17 cellular contexts compared by ENCODE assay signal in genomic region chr5:116764941-116765340, GRCh38.
DNase-seq lines count a peak whose midpoint lies in the region; ATAC-seq, FAIRE-seq and TF ChIP-seq lines count a peak whose summit lies in the region.
"Had no signal": no experiment of that assay in that cellular context is flagged by ENCODE, and none has a peak within 500 bp of the region (broad histone marks: within the 10 kb centered on the region; RNA-seq: fewer than 3 reads in every experiment).

No MANE protein-coding gene starts in this region.

- intact Hi-C loops in MCF 10A (cut with micrococcal nuclease): loop anchor here (5.0 kb wide), 1 partner anchor 183 kb away; no protein-coding TSS in a partner anchor
- intact Hi-C loops in breast epithelium (cut with DNase I; ENCODE audit: low total_unique reads): no loop called here
- intact Hi-C loops in GM12878 (cut with micrococcal nuclease; ENCODE audit: unreplicated experiment): loop anchor here (1.0 to 5.0 kb wide), 6 partner anchors 56 to 188 kb away; no protein-coding TSS in a partner anchor

- DNase-seq in MCF 10A (ENCODE audit: unreplicated experiment) (no peak), breast epithelium (ENCODE audit: low spot score in 2 of 2) (no peak), GM12878 (ENCODE audit: low read depth, low spot score) (peak; percentile 59), trophoblast cell (peak in 1 of 2 donors; percentile 70), activated gamma-delta T cell (lab: John Stamatoyannopoulos, UW) (no peak), activated gamma-delta T cell treated with Interleukin-2 at 50 U/mL for 16 hours (no peak)
- DNase-seq: 8988T, Caco-2, DMS153, EL, NCI-H1105, NCI-H2081 treated with DMSO at 0.1 percent for 48 hours, NCI-H774, SK-N-SH had no signal

- ATAC-seq in GM21786 (IDR thresholded peaks at IDR 0.05; ENCODE audit: unreplicated experiment): peak; percentile 19
- ATAC-seq in GM12878: peak; percentile 59
- no peak for ATAC-seq in HG02938 (IDR thresholded peaks at IDR 0.05; ENCODE audit: unreplicated experiment)

- H3K4me3 ChIP-seq in breast epithelium (no peak overlapping the region), GM12878 (peak overlapping the region; percentile 43), trophoblast cell (ENCODE audit: low read depth, low read length) (no peak overlapping the region)

- no peak overlapping the region for H2BK5ac ChIP-seq in trophoblast cell (ENCODE audit: low read depth, low read length, poor library complexity)

- H3K27ac Mint-ChIP-seq in MCF 10A (ENCODE audit: low read depth, unreplicated experiment): peak overlapping the region; percentile 89
- H3K27ac Mint-ChIP-seq: B cell had no signal

- H3K9me3 ChIP-seq in breast epithelium (no peaks in the 10 kb centered on the region), GM12878 (replicated peaks; ENCODE audit: control insufficient read depth, insufficient read depth, low read length) (peaks cover 5% of the 10 kb centered on the region; the same call in 2 of the 3 replicates), trophoblast cell (ENCODE audit: insufficient read depth, low read depth, low read length) (no peaks in the 10 kb centered on the region)
- H3K9me3 ChIP-seq: Caco-2, SK-N-SH had no signal

- no peak overlapping the region for H3K4ac ChIP-seq in trophoblast cell (ENCODE audit: low read depth, low read length)

- peak overlapping the region; percentile 18 for H2AFZ ChIP-seq in GM12878 (ENCODE audit: control insufficient read depth, low read depth, low read length)
- no peak overlapping the region for H2AFZ ChIP-seq in trophoblast cell (ENCODE audit: insufficient read depth, low read length, poor library complexity)

- no peak overlapping the region for H2AK5ac ChIP-seq in trophoblast cell (ENCODE audit: low read length)

- no peak overlapping the region for H3K4me3 Mint-ChIP-seq in MCF 10A (ENCODE audit: unreplicated experiment)
- H3K4me3 Mint-ChIP-seq: B cell had no signal

- H3K27me3 ChIP-seq in breast epithelium: no peaks in the 10 kb centered on the region
- H3K27me3 ChIP-seq in GM12878 (replicated peaks in 1 of 2; ENCODE audit: control insufficient read depth in 2 of 2, insufficient read depth in 2 of 2, low read length in 1 of 2): no peaks in the 10 kb centered on the region
- H3K27me3 ChIP-seq in trophoblast cell (ENCODE audit: insufficient read depth, low read length): no peaks in the 10 kb centered on the region

- H3K23ac ChIP-seq in trophoblast cell (ENCODE audit: low read length): no peak overlapping the region

- H4K12ac ChIP-seq in trophoblast cell (ENCODE audit: low read depth, low read length): no peak overlapping the region

- TF ChIP-seq CTCF in MCF 10A (IDR thresholded peaks at IDR 0.05; ENCODE audit: unreplicated experiment) (no peak), breast epithelium (IDR thresholded peaks at IDR 0.05) (no peak), GM12878 (IDR thresholded peaks at IDR 0.05 in 2 of 3, conservative IDR thresholded peaks at IDR 0.05 in 1 of 3; ENCODE audit: control insufficient read depth in 2 of 3, extremely low read depth in 1 of 3, insufficient read depth in 1 of 3, low read depth in 3 of 3, low read length in 3 of 3) (no peak)

- CTCF ChIA-PET in MCF 10A (lab: Yijun Ruan, JAX): interaction anchor here (0.7 to 1.1 kb wide), 2 partner anchors 29 to 119 kb away, joined by 3 read pairs; no protein-coding TSS in a partner anchor
- CTCF ChIA-PET in GM12878 (lab: Yijun Ruan, JAX): interaction anchor here (0.8 to 4.2 kb wide), 14 partner anchors 61 to 628 kb away, joined by 3 to 52 read pairs (median 3); partner anchors contain the start of gene SEMA6A

- H4K91ac ChIP-seq in trophoblast cell (ENCODE audit: low read depth, low read length): peak overlapping the region; percentile 74

- no peaks in the 10 kb centered on the region for H3K36me3 Mint-ChIP-seq in MCF 10A (ENCODE audit: insufficient read depth, unreplicated experiment)

- no peak overlapping the region for H4K8ac ChIP-seq in trophoblast cell (ENCODE audit: low read depth, low read length)

- H3K79me1 ChIP-seq in trophoblast cell (ENCODE audit: low read length): peaks cover 12% of the 10 kb centered on the region

- TF ChIP-seq POLR2A in breast epithelium (IDR thresholded peaks at IDR 0.05) (no peak), GM12878 (IDR thresholded peaks at IDR 0.05; ENCODE audit: low read depth, low read length) (0 out of 2 replicates have a peak, but pooled peaks have one; percentile 25)

- H3K79me2 ChIP-seq in GM12878 (ENCODE audit: control insufficient read depth, insufficient read depth, low read length) (no peaks in the 10 kb centered on the region), trophoblast cell (ENCODE audit: control insufficient read depth, insufficient read depth, low read length, poor library complexity) (peaks cover 2% of the 10 kb centered on the region)

- no TSS peak for BruUV-seq in MCF 10A (replicated peaks; lab: Mats Ljungman, UMichigan)
- BruUV-seq in GM12878 (replicated peaks; lab: Mats Ljungman, UMichigan): no TSS peak

- H3K4me1 Mint-ChIP-seq in MCF 10A (ENCODE audit: insufficient read depth, unreplicated experiment): peaks cover 25% of the 10 kb centered on the region
- H3K4me1 Mint-ChIP-seq: B cell had no signal

- WGBS in GM12878 (ENCODE audit: insufficient coverage, insufficient replicate concordance, low lambda C conversion rate, missing lambda C conversion rate): 38% methylated on average over 1 of the region's 2 CpGs
- WGBS in trophoblast cell (ENCODE audit: extremely low coverage, insufficient coverage, insufficient read length): no CpG with 5 or more reads among the region's 2 CpGs

- in situ Hi-C loops in GM12878 (cut with MboI): loop anchor here (5.0 kb wide), 1 partner anchor 188 kb away; no protein-coding TSS in a partner anchor

- H3K9me3 Mint-ChIP-seq in MCF 10A (ENCODE audit: unreplicated experiment): no peaks in the 10 kb centered on the region

- no peaks in the 10 kb centered on the region for H3K27me3 Mint-ChIP-seq in MCF 10A (ENCODE audit: insufficient read depth, unreplicated experiment)

- RAD21 ChIA-PET in GM12878 (lab: Charles Lee; ENCODE audit: unreplicated experiment): interaction anchor here (1.0 to 6.8 kb wide), 32 partner anchors 8 to 687 kb away, joined by 3 to 217 read pairs (median 10); partner anchors contain the start of gene SEMA6A

- SMC1A ChIA-PET in GM12878 (lab: Charles Lee; ENCODE audit: uncharacterized antibody, unreplicated experiment): interaction anchor here (0.6 to 8.1 kb wide), 29 partner anchors 14 to 228 kb away, joined by 3 to 133 read pairs (median 7); partner anchors contain the start of gene SEMA6A

- H3K27ac ChIP-seq in breast epithelium (peak overlapping the region in 1 of 2 donors; percentile 15), GM12878 (ENCODE audit: control insufficient read depth, insufficient read depth) (peak overlapping the region; percentile 66), trophoblast cell (ENCODE audit: low read depth, low read length) (no peak overlapping the region)

- H3K14ac ChIP-seq in trophoblast cell (ENCODE audit: low read length): no peak overlapping the region

- POLR2A ChIA-PET in MCF 10A (lab: Yijun Ruan, JAX) (interaction anchor here (1.8 to 2.6 kb wide), 4 partner anchors 8 to 189 kb away, joined by 6 to 15 read pairs (median 10); partner anchors contain the start of gene SEMA6A), GM12878 (lab: Charles Lee) (interaction anchor here (0.6 to 4.3 kb wide), 13 partner anchors 51 to 188 kb away, joined by 3 to 54 read pairs (median 5); partner anchors contain the start of gene SEMA6A)

- no peak for FAIRE-seq in GM12878 (lab: Jason Lieb, UNC)

- TF ChIP-seq RAD21 in GM12878 (IDR thresholded peaks at IDR 0.05; ENCODE audit: insufficient read depth, low read depth, low read length): no peak

- H2BK12ac ChIP-seq in trophoblast cell (ENCODE audit: low read length): no peak overlapping the region

- H3K4me2 ChIP-seq in GM12878 (ENCODE audit: control insufficient read depth, insufficient read depth) (peak overlapping the region; percentile 79), trophoblast cell (ENCODE audit: low read length) (no peak overlapping the region)
- H3K4me2 ChIP-seq: SK-N-SH had no signal

- H3K18ac ChIP-seq in trophoblast cell (ENCODE audit: low read length): no peak overlapping the region

- TF ChIP-seq EP300 in GM12878 (IDR thresholded peaks at IDR 0.05; ENCODE audit: borderline replicate concordance in 1 of 2, control insufficient read depth in 1 of 2, low read depth in 2 of 2, low read length in 2 of 2): no peak; a peak in 1 of 4 replicates

- H2BK120ac ChIP-seq in trophoblast cell (ENCODE audit: insufficient read depth, low read length, poor library complexity): no peak overlapping the region

- no peaks in the 10 kb centered on the region for H3K4me1 ChIP-seq in breast epithelium
- peaks cover 30% of the 10 kb centered on the region for H3K4me1 ChIP-seq in GM12878 (ENCODE audit: control insufficient read depth, insufficient read depth, low read length)
- H3K4me1 ChIP-seq in trophoblast cell (ENCODE audit: control insufficient read depth in 1 of 2, insufficient read depth in 2 of 2, low read length in 2 of 2): peaks cover 3 to 5% of the 10 kb centered on the region in 2 experiments

- no peaks in the 10 kb centered on the region for H4K20me1 ChIP-seq in GM12878 (ENCODE audit: control insufficient read depth, insufficient read depth)

- H3K36me3 ChIP-seq in breast epithelium: no peaks in the 10 kb centered on the region
- H3K36me3 ChIP-seq in GM12878 (ENCODE audit: control insufficient read depth in 2 of 2, insufficient read depth in 2 of 2, low read length in 1 of 2): no peaks in the 10 kb centered on the region
- H3K36me3 ChIP-seq in trophoblast cell (ENCODE audit: control insufficient read depth in 1 of 2, insufficient read depth in 2 of 2, low read length in 2 of 2): no peaks in the 10 kb centered on the region

- peak overlapping the region; percentile 5; the same call in 1 of the 2 replicates for H3K9ac ChIP-seq in GM12878 (ENCODE audit: control insufficient read depth, insufficient read depth, low read length)
- H3K9ac ChIP-seq in trophoblast cell (ENCODE audit: low read length): no peak overlapping the region
- H3K9ac ChIP-seq: SK-N-SH had no signal

TF ChIP-seq in GM12878, 131 proteins besides CTCF, POLR2A, EP300 and RAD21 (continues in another document):
- no peak for TF ChIP-seq ETV6 (conservative IDR thresholded peaks at IDR 0.05 in 1 of 2, IDR thresholded peaks at IDR 0.05 in 1 of 2; ENCODE audit: borderline replicate concordance in 1 of 2, low read depth in 1 of 2)
- TF ChIP-seq, protein P1, sequence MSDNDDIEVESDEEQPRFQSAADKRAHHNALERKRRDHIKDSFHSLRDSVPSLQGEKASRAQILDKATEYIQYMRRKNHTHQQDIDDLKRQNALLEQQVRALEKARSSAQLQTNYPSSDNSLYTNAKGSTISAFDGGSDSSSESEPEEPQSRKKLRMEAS (IDR thresholded peaks at IDR 0.05; ENCODE audit: low read depth, low read length): no peak
- TF ChIP-seq POLR2AphosphoS2 (IDR thresholded peaks at IDR 0.05; ENCODE audit: low read depth, low read length): peak; percentile 52; the same call in 1 of the 2 replicates
